In the genomic region with DNA sequence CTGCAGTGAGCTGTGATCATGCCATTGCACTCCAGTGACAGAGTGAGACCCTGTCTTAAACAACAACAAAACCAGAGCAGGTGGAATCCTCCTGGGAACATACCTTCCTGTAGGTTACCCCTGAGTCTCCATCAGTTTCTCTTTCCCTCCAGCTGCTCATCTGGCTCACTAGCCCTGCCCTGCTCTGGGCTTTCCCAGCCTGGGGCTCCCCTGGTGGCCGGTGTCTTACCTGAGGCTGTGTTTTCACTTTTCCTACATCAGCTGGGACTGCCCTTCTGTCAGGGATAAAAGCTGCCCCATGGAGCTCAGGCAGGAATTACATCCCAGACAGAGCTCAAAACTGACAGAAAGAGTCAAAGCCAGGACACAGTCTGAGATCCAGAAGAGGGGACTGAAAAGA, we compare ENCODE assay signal across 13 cellular contexts. TPM values are rescaled to one million over a fixed set of nuclear protein-coding genes. Genes with fewer than 3 reads are reported as not detected.
"Had no signal": no experiment of that assay in that cellular context is flagged by ENCODE, and none has a peak within 500 bp of the region (broad histone marks: within the 10 kb centered on the region; RNA-seq: fewer than 3 reads in every experiment).

TSS of gene IFNL2 (plus strand) at position 312 of the 400 bp plus-strand sequence. CDS start 173 bp downstream, outside the sequence.

RNA-seq across cellular contexts. Expression of gene IFNL2, which starts in this region (rescaled TPM):
- total RNA-seq: activated CD4-positive, alpha-beta T cell treated with anti-CD3 and anti-CD28 coated beads, Interleukin-2, amount 10 ng/mL, durations not matched to agents 7 days and 5 days; gastroesophageal sphincter; heart left ventricle; kidney epithelial cell; liver; mucosa of gallbladder; natural killer cell treated with Interleukin-12 subunit alpha and Interleukin-12 subunit beta and Interleukin-15 and Interleukin-18, amount 100 ng/mL, for 72 hours; sciatic nerve; smooth muscle cell; T-cell; ureter had no signal
- polyA plus RNA-seq: esophagus, heart left ventricle, liver, SK-N-SH, smooth muscle cell had no signal
